ENCODE assay signal across 8 cellular contexts in the genomic region with DNA sequence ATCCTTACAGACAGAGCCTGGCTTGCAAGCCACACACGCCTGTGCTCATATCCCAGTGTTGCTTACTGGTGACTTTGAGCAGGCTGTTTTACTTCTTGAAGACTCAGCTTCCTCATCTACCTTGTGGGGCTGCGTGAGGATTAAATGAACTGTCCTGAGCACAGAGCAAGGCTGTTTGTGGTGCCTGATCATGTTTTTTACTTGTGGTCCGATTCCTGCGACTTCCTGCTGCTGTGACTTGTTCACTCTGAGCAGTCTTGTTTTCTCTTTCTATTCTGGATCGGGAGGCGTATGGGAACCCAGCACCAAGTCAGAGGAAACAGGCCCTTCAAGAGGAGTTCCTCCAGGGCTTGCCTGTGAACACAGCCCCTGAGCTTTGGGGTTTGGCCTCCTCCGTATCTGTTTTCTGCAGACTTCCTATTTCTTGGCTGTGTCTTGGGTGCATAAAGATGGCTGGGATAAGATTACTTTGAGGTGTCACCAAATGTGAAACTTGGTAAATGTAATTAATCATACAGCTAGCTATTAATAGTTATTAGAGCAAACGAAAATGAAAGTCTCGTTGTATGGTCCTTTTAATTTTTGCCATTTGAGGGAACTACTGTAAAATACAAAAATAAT.
DNase-seq lines count a peak whose midpoint lies in the region; ATAC-seq and TF ChIP-seq lines count a peak whose summit lies in the region.

No MANE protein-coding gene starts in this region.

- H3K27ac Mint-ChIP-seq in central memory CD8-positive, alpha-beta T cell (ENCODE audit: low read depth): peak overlapping the region; percentile 74

- DNase-seq in CMK (ENCODE audit: low read depth): peak; percentile 87
- no peak for DNase-seq in central memory CD8-positive, alpha-beta T cell (ENCODE audit: low spot score in 2 of 2)
- no peak for DNase-seq in osteoblast (ENCODE audit: insufficient read length, low spot score, missing footprints)
- no peak for DNase-seq in cerebellum (ENCODE audit: low spot score)
- DNase-seq in thyroid gland: no peak
- no peak for DNase-seq in H4 (ENCODE audit: low spot score)

- H3K4me1 Mint-ChIP-seq in central memory CD8-positive, alpha-beta T cell: peaks cover 26% of the 10 kb centered on the region

- no peaks in the 10 kb centered on the region for H3K79me2 ChIP-seq in osteoblast (ENCODE audit: insufficient read depth, low read length)

- H3K27me3 ChIP-seq in osteoblast (ENCODE audit: insufficient read depth, low read length) (no peaks in the 10 kb centered on the region), thyroid gland (no peaks in the 10 kb centered on the region)

- H3K4me2 ChIP-seq in osteoblast (ENCODE audit: insufficient read depth, low read length): peak overlapping the region; percentile 57

- H4K20me1 ChIP-seq in osteoblast (ENCODE audit: insufficient read depth, low read length): no peaks in the 10 kb centered on the region

- no peaks in the 10 kb centered on the region for H3K4me1 ChIP-seq in osteoblast (ENCODE audit: insufficient read depth, low read length)
- peaks cover 0 to 5% of the 10 kb centered on the region in 2 donors for H3K4me1 ChIP-seq in thyroid gland

- peak overlapping the region; percentile 62 for H2AFZ ChIP-seq in osteoblast (ENCODE audit: low read length)

- 70% methylated on average over 9 of the region's 9 CpGs for WGBS in thyroid gland, 2 donors

- H3K4me3 ChIP-seq in osteoblast (ENCODE audit: insufficient read depth, low read length): no peak overlapping the region
- no peak overlapping the region for H3K4me3 ChIP-seq in thyroid gland (replicated peaks in 1 of 3)

- no peak for TF ChIP-seq POLR2A in thyroid gland (IDR thresholded peaks at IDR 0.05)

- intact Hi-C loops in thyroid gland (cut with DNase I): no loop called here

- H3K36me3 ChIP-seq in osteoblast (ENCODE audit: insufficient read depth, low read length) (peaks cover 3% of the 10 kb centered on the region), thyroid gland (peaks cover 4 to 5% of the 10 kb centered on the region in 2 donors)

- ATAC-seq in GM19351 (IDR thresholded peaks at IDR 0.05; ENCODE audit: unreplicated experiment) (peak; percentile 65), HG03378 (IDR thresholded peaks at IDR 0.05; ENCODE audit: unreplicated experiment) (peak; percentile 65)
- ATAC-seq in central memory CD8-positive, alpha-beta T cell (replicated peaks; ENCODE audit: extremely low read depth, poor library complexity, severe bottlenecking): peak; percentile 52

- no peak overlapping the region for H3K27ac ChIP-seq in osteoblast (ENCODE audit: low read depth, low read length)
- H3K27ac ChIP-seq in thyroid gland: peak overlapping the region in 1 of 3 donors; percentile 6

- no peaks in the 10 kb centered on the region for H3K27me3 Mint-ChIP-seq in central memory CD8-positive, alpha-beta T cell

- H3K36me3 Mint-ChIP-seq in central memory CD8-positive, alpha-beta T cell (ENCODE audit: insufficient read depth): peaks cover 37% of the 10 kb centered on the region

- H3K4me3 Mint-ChIP-seq in central memory CD8-positive, alpha-beta T cell: peak overlapping the region; percentile 53

- H3K9me3 Mint-ChIP-seq in central memory CD8-positive, alpha-beta T cell: no peaks in the 10 kb centered on the region

- TF ChIP-seq CTCF in osteoblast (IDR thresholded peaks at IDR 0.05; ENCODE audit: extremely low read depth, low read depth, low read length): no peak
- TF ChIP-seq CTCF in thyroid gland (IDR thresholded peaks at IDR 0.05): no peak

- H3K9me3 ChIP-seq in osteoblast (ENCODE audit: low read depth, low read length) (no peaks in the 10 kb centered on the region), thyroid gland (no peaks in the 10 kb centered on the region)
